Comparison of ENCODE assay signal across 17 cellular contexts in genomic region chr3:41237907-41238306, GRCh38. TPM values are rescaled to one million over a fixed set of nuclear protein-coding genes. Genes with fewer than 3 reads are reported as not detected.
DNase-seq lines count a peak whose midpoint lies in the region; ATAC-seq lines count a peak whose summit lies in the region.
"Had no signal": no experiment of that assay in that cellular context is flagged by ENCODE, and none has a peak within 500 bp of the region (broad histone marks: within the 10 kb centered on the region; RNA-seq: fewer than 3 reads in every experiment).

No MANE protein-coding gene starts in this region.

- no peak overlapping the region for H3K4me3 ChIP-seq in naive thymus-derived CD4-positive, alpha-beta T cell (ENCODE audit: low read length)
- peak overlapping the region in 1 of 2 donors; percentile 8 for H3K4me3 ChIP-seq in aorta (ENCODE audit: low read length in 2 of 2)
- H3K4me3 ChIP-seq in CD8-positive, alpha-beta memory T cell (ENCODE audit: low read length), result no peak overlapping the region
- H3K4me3 ChIP-seq: BLaER1 had no signal

- no peaks in the 10 kb centered on the region for H3K27me3 ChIP-seq in naive thymus-derived CD4-positive, alpha-beta T cell (ENCODE audit: control insufficient read depth in 2 of 2, insufficient read depth in 2 of 2, low read length in 2 of 2)
- H3K27me3 ChIP-seq in aorta (ENCODE audit: control insufficient read depth in 1 of 2, insufficient read depth in 2 of 2, low read length in 1 of 2), result no peaks in the 10 kb centered on the region
- no peaks in the 10 kb centered on the region for H3K27me3 ChIP-seq in CD8-positive, alpha-beta memory T cell (ENCODE audit: insufficient read depth, low read length, poor library complexity, severe bottlenecking)
- H3K27me3 ChIP-seq: BLaER1 had no signal

- no peaks in the 10 kb centered on the region for H3K4me1 Mint-ChIP-seq in activated naive CD8-positive, alpha-beta T cell (ENCODE audit: low read depth)
- H3K4me1 Mint-ChIP-seq in activated naive CD8-positive, alpha-beta T cell treated with anti-CD3 and anti-CD28 coated beads, Interleukin-2, amount 50 U/mL, for 24 hours, result peaks cover 2% of the 10 kb centered on the region
- peaks cover 8% of the 10 kb centered on the region for H3K4me1 Mint-ChIP-seq in central memory CD8-positive, alpha-beta T cell
- H3K4me1 Mint-ChIP-seq in naive thymus-derived CD4-positive, alpha-beta T cell, result peaks cover 0 to 4% (median 0%) of the 10 kb centered on the region in 7 donors
- peaks cover 0 to 2% (median 0%) of the 10 kb centered on the region in 3 donors for H3K4me1 Mint-ChIP-seq in CD8-positive, alpha-beta memory T cell

- no peaks in the 10 kb centered on the region for H3K27me3 Mint-ChIP-seq in activated naive CD8-positive, alpha-beta T cell
- H3K27me3 Mint-ChIP-seq in activated naive CD8-positive, alpha-beta T cell treated with anti-CD3 and anti-CD28 coated beads, Interleukin-2, amount 50 U/mL, for 24 hours, result no peaks in the 10 kb centered on the region
- no peaks in the 10 kb centered on the region for H3K27me3 Mint-ChIP-seq in central memory CD8-positive, alpha-beta T cell
- H3K27me3 Mint-ChIP-seq in naive thymus-derived CD4-positive, alpha-beta T cell, result no peaks in the 10 kb centered on the region
- H3K27me3 Mint-ChIP-seq in CD8-positive, alpha-beta memory T cell, result no peaks in the 10 kb centered on the region

- H3K36me3 Mint-ChIP-seq in activated naive CD8-positive, alpha-beta T cell, result peaks cover 2% of the 10 kb centered on the region
- peaks cover 75% of the 10 kb centered on the region for H3K36me3 Mint-ChIP-seq in activated naive CD8-positive, alpha-beta T cell treated with anti-CD3 and anti-CD28 coated beads, Interleukin-2, amount 50 U/mL, for 24 hours (ENCODE audit: low read depth)
- H3K36me3 Mint-ChIP-seq in central memory CD8-positive, alpha-beta T cell (ENCODE audit: insufficient read depth), result peaks cover 75% of the 10 kb centered on the region
- peaks cover 9 to 65% (median 42%) of the 10 kb centered on the region in 5 donors for H3K36me3 Mint-ChIP-seq in naive thymus-derived CD4-positive, alpha-beta T cell
- peaks cover 16 to 90% (median 40%) of the 10 kb centered on the region in 3 donors for H3K36me3 Mint-ChIP-seq in CD8-positive, alpha-beta memory T cell

- ATAC-seq in activated naive CD8-positive, alpha-beta T cell treated with anti-CD3 and anti-CD28 coated beads, Interleukin-2, amount 50 U/mL, for 24 hours, result no peak
- no peak for ATAC-seq in central memory CD8-positive, alpha-beta T cell (replicated peaks; ENCODE audit: extremely low read depth, poor library complexity, severe bottlenecking)
- no peak for ATAC-seq in naive thymus-derived CD4-positive, alpha-beta T cell
- ATAC-seq in aorta (ENCODE audit: low FRiP score), result peak; percentile 48

- H3K4me1 ChIP-seq in naive thymus-derived CD4-positive, alpha-beta T cell (ENCODE audit: control insufficient read depth in 2 of 2, insufficient read depth in 2 of 2, low read length in 2 of 2), result no peaks in the 10 kb centered on the region
- H3K4me1 ChIP-seq in aorta (ENCODE audit: control insufficient read depth in 1 of 2, insufficient read depth in 2 of 2, low read length in 2 of 2), result peaks cover 0 to 3% of the 10 kb centered on the region in 2 donors
- no peaks in the 10 kb centered on the region for H3K4me1 ChIP-seq in CD8-positive, alpha-beta memory T cell (ENCODE audit: insufficient read depth, low read length)
- H3K4me1 ChIP-seq: BLaER1 had no signal

- H3K36me3 ChIP-seq in naive thymus-derived CD4-positive, alpha-beta T cell (ENCODE audit: control insufficient read depth in 2 of 3, insufficient read depth in 3 of 3, low read length in 3 of 3), result peaks cover 43 to 64% (median 54%) of the 10 kb centered on the region in 3 experiments
- H3K36me3 ChIP-seq in aorta (ENCODE audit: control insufficient read depth in 1 of 2, insufficient read depth in 2 of 2, low read length in 1 of 2), result peaks cover 6 to 16% of the 10 kb centered on the region in 2 donors
- peaks cover 63% of the 10 kb centered on the region for H3K36me3 ChIP-seq in CD8-positive, alpha-beta memory T cell (ENCODE audit: insufficient read depth, low read length)

- intact Hi-C loops in naive thymus-derived CD4-positive, alpha-beta T cell (cut with micrococcal nuclease), result loop anchor here (2.0 to 5.0 kb wide), 2 partner anchors 36 to 37 kb away; no protein-coding TSS in a partner anchor
- intact Hi-C loops in aorta (cut with DNase I), result no loop called here

- peak overlapping the region; percentile 48 for H3K27ac Mint-ChIP-seq in activated naive CD8-positive, alpha-beta T cell
- no peak overlapping the region for H3K27ac Mint-ChIP-seq in activated naive CD8-positive, alpha-beta T cell treated with anti-CD3 and anti-CD28 coated beads, Interleukin-2, amount 50 U/mL, for 24 hours
- H3K27ac Mint-ChIP-seq in central memory CD8-positive, alpha-beta T cell (ENCODE audit: low read depth), result peak overlapping the region; percentile 41
- peak overlapping the region in 6 of 9 donors; percentile 25 to 57 (median 29) for H3K27ac Mint-ChIP-seq in naive thymus-derived CD4-positive, alpha-beta T cell
- H3K27ac Mint-ChIP-seq in CD8-positive, alpha-beta memory T cell, result peak overlapping the region in 3 of 8 donors; percentile 13 to 34 (median 29)

- H3K4me3 Mint-ChIP-seq in activated naive CD8-positive, alpha-beta T cell, result no peak overlapping the region
- H3K4me3 Mint-ChIP-seq in activated naive CD8-positive, alpha-beta T cell treated with anti-CD3 and anti-CD28 coated beads, Interleukin-2, amount 50 U/mL, for 24 hours, result no peak overlapping the region
- no peak overlapping the region for H3K4me3 Mint-ChIP-seq in central memory CD8-positive, alpha-beta T cell
- H3K4me3 Mint-ChIP-seq in naive thymus-derived CD4-positive, alpha-beta T cell, result no peak overlapping the region
- H3K4me3 Mint-ChIP-seq in CD8-positive, alpha-beta memory T cell, result no peak overlapping the region

- H3K9me3 ChIP-seq in naive thymus-derived CD4-positive, alpha-beta T cell (ENCODE audit: control insufficient read depth in 2 of 3, low read length in 3 of 3), result no peaks in the 10 kb centered on the region
- H3K9me3 ChIP-seq in aorta (ENCODE audit: control insufficient read depth, low read length), result no peaks in the 10 kb centered on the region
- no peaks in the 10 kb centered on the region for H3K9me3 ChIP-seq in CD8-positive, alpha-beta memory T cell (ENCODE audit: low read length)
- H3K9me3 ChIP-seq: BLaER1 had no signal

- POLR2A ChIA-PET in naive thymus-derived CD4-positive, alpha-beta T cell (lab: Charles Lee), result interaction anchor here (0.6 to 0.9 kb wide), 2 partner anchors 18 to 60 kb away, joined by 3 read pairs; no protein-coding TSS in a partner anchor
- POLR2A ChIA-PET in CD8-positive, alpha-beta memory T cell (lab: Charles Lee), result no interaction called here

- H3K27ac ChIP-seq in naive thymus-derived CD4-positive, alpha-beta T cell (ENCODE audit: low read depth, low read length), result no peak overlapping the region
- H3K27ac ChIP-seq in aorta (ENCODE audit: low read depth in 1 of 2, low read length in 2 of 2) (no peak overlapping the region), substantia nigra (ENCODE audit: low read depth, low read length, poor library complexity, severe bottlenecking) (no peak overlapping the region)
- no peak overlapping the region for H3K27ac ChIP-seq in CD8-positive, alpha-beta memory T cell (ENCODE audit: low read depth, low read length)
- H3K27ac ChIP-seq: BLaER1, RWPE1 had no signal

- no peaks in the 10 kb centered on the region for H3K9me3 Mint-ChIP-seq in activated naive CD8-positive, alpha-beta T cell (ENCODE audit: low read depth)
- H3K9me3 Mint-ChIP-seq in activated naive CD8-positive, alpha-beta T cell treated with anti-CD3 and anti-CD28 coated beads, Interleukin-2, amount 50 U/mL, for 24 hours, result no peaks in the 10 kb centered on the region
- H3K9me3 Mint-ChIP-seq in central memory CD8-positive, alpha-beta T cell, result no peaks in the 10 kb centered on the region
- peaks cover 0 to 1% (median 0%) of the 10 kb centered on the region in 11 donors for H3K9me3 Mint-ChIP-seq in naive thymus-derived CD4-positive, alpha-beta T cell
- no peaks in the 10 kb centered on the region for H3K9me3 Mint-ChIP-seq in CD8-positive, alpha-beta memory T cell

- 6 to 18% methylated on average over 3 of the region's 3 CpGs for WGBS in aorta, 2 donors

- CTCF ChIA-PET in naive thymus-derived CD4-positive, alpha-beta T cell (lab: Charles Lee), result no interaction called here
- CTCF ChIA-PET in CD8-positive, alpha-beta memory T cell (lab: Charles Lee), result no interaction called here

- no peak for DNase-seq in activated naive CD8-positive, alpha-beta T cell treated with anti-CD3 and anti-CD28 coated beads, Interleukin-2, amount 50 U/mL, for 24 hours
- DNase-seq in central memory CD8-positive, alpha-beta T cell (ENCODE audit: low spot score in 2 of 2), result no peak
- DNase-seq in naive thymus-derived CD4-positive, alpha-beta T cell, result no peak
- no peak for DNase-seq in aorta
- no peak for DNase-seq in stimulated activated CD4-positive, alpha-beta T cell treated with anti-CD3 and anti-CD28 coated beads, Interleukin-4, amount 100 ng/mL, for 24 hours
- DNase-seq in substantia nigra (lab: John Stamatoyannopoulos, UW), result no peak
- DNase-seq in CD8-positive, alpha-beta memory T cell, result no peak
- DNase-seq: DMS79 treated with DMSO at 0.1 percent for 48 hours, GOT3, KBM-7, NCI-H1436, NCI-H2029, NCI-H2171, NCI-H748 treated with DMSO at 0.1 percent for 48 hours had no signal

RNA-seq across cellular contexts. Expression of gene CTNNB1, which starts 38.6 kb away (rescaled TPM):
- total RNA-seq in naive thymus-derived CD4-positive, alpha-beta T cell, result 100 to 1,000 TPM; 118 to 227 (median 177) TPM
- 10 to 100 TPM; 40.5 to 89.5 TPM for polyA plus RNA-seq in naive thymus-derived CD4-positive, alpha-beta T cell
- total RNA-seq in aorta, result 100 to 1,000 TPM; 306 to 336 TPM
- polyA plus RNA-seq in aorta, result 100 to 1,000 TPM; 102 to 165 TPM
- total RNA-seq in CD8-positive, alpha-beta memory T cell, result 100 to 1,000 TPM; 156 to 166 TPM
- 54.4 TPM for polyA plus RNA-seq in CD8-positive, alpha-beta memory T cell

Comparison
In these comparisons a context has a peak if more than half of its experiments do, and no peak if none do; other contexts are left out.
1. intact Hi-C loops: an anchor here in naive thymus-derived CD4-positive, alpha-beta T cell (2.0 to 5.0 kb wide); none called in aorta.